Comparison of ENCODE assay signal across 28 cellular contexts in the genomic region with DNA sequence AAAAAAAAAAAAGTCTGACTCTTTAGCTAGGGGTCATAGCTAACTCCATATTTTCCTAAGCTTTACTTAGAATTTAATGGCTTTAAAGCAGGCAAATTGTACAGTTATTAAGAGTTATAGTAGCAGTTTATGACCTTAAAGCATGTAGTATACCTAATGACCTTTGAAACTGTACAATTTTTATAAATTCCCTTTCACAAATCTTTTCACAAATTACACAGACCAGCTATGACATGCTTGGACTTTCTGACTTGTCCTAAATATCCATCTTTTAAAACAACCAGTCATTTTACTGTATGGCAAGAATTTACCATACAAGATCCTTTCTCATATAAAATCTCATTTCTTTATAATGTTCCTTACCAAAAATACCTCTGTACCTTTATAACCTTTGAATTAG.
"Had no signal": no experiment of that assay in that cellular context is flagged by ENCODE, and none has a peak within 500 bp of the region (broad histone marks: within the 10 kb centered on the region; RNA-seq: fewer than 3 reads in every experiment).

No MANE protein-coding gene starts in this region.

- H3K27ac ChIP-seq: colonic mucosa, coronary artery, dorsolateral prefrontal cortex, epithelial cell of prostate, esophagus muscularis mucosa, esophagus squamous epithelium, foreskin keratinocyte, gastrocnemius medialis, gastroesophageal sphincter, heart left ventricle, heart right ventricle had no signal

- H3K9me3 ChIP-seq: colonic mucosa, esophagus muscularis mucosa, gastrocnemius medialis had no signal

- H3K27me3 ChIP-seq: colonic mucosa, esophagus muscularis mucosa, esophagus squamous epithelium, foreskin keratinocyte, gastrocnemius medialis, gastroesophageal sphincter had no signal

- DNase-seq: colonic mucosa; cortex of kidney; dermis blood vessel endothelial cell; dorsolateral prefrontal cortex; effector CD4-positive, alpha-beta T cell; effector CD8-positive, alpha-beta T cell; effector memory CD4-positive, alpha-beta T cell; effector memory CD8-positive, alpha-beta T cell; endodermal cell; erythroblast; esophagus squamous epithelium; foreskin fibroblast; foreskin keratinocyte; foreskin melanocyte; gastrocnemius medialis; glutamatergic neuron; head of caudate nucleus; heart left ventricle; heart right ventricle had no signal

- FAIRE-seq: colon, endometrium, endothelial cell of umbilical vein, frontal cortex had no signal

- H3K4me3 ChIP-seq: colonic mucosa, coronary artery, dorsolateral prefrontal cortex, esophagus muscularis mucosa, esophagus squamous epithelium, gastrocnemius medialis, gastroesophageal sphincter, heart left ventricle, heart right ventricle had no signal

- H3K36me3 ChIP-seq: colonic mucosa, esophagus muscularis mucosa, esophagus squamous epithelium, gastrocnemius medialis, gastroesophageal sphincter, heart left ventricle, heart right ventricle had no signal

- H3K4me1 ChIP-seq: colonic mucosa, foreskin keratinocyte, gastrocnemius medialis, gastroesophageal sphincter, heart left ventricle, heart right ventricle had no signal

- ATAC-seq: effector memory CD8-positive, alpha-beta T cell; esophagus mucosa; foreskin keratinocyte; gastrocnemius medialis; gastroesophageal sphincter; heart left ventricle; heart right ventricle had no signal
